Comparison of ENCODE assay signal across 1 cellular context in the genomic region with DNA sequence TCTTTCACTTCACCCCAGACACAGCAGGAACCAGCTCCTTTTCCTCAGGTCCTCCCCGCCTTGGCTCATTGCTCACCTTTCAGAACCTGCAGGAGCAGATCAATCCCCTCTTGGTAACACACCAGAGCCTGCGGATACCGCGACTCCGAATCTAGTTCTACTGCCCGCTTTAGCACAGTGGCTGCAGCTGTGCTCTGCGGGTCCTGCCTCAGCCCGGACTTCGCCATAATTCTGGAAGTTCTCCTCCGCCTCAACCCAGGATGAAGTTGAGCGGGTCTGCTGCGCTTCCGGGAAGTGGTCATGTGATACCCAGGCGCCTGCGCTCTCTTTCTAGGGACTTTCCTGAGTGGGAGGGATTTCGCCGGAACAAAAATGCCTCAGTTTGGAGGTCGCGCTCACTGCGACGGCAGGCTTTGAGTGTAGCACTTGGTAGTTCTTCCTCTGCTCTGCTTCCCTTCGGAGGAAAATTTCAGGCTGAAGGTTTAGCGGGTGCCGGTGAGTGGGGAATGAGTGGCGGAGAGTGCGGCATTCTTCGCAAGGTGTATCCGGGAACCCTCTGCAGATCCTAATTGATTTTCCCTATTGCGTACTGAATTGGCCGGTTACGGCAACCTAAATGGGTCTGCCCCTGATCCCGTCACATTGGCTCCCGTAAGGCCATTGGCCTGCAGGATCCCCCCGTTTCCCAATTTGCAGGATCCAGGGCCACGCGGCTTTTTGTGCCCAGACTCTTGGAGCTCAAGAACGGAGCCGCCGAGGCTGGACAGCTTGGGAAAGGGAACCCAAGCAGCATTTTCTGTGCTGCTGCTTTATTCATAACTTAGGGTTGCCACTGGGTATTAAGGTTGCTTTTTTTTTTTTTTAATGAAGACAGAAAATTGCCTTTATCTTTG.
A peak's percentile ranks its signal among the peaks of the same experiment; 100 is the strongest.
TF ChIP-seq lines count a peak whose summit lies in the region.

A gene (minus strand): TSS at position 304 of the 893 bp plus-strand sequence. CDS start 77 bp downstream, at position 227.
A gene (plus strand): TSS at position 430 of the 893 bp plus-strand sequence. CDS start 5,020 bp downstream, outside the sequence.

TF ChIP-seq in HepG2, 621 proteins besides CTCF, POLR2A, EP300 and RAD21 (continued from another document and continues in another):
- TF ChIP-seq, protein P1, sequence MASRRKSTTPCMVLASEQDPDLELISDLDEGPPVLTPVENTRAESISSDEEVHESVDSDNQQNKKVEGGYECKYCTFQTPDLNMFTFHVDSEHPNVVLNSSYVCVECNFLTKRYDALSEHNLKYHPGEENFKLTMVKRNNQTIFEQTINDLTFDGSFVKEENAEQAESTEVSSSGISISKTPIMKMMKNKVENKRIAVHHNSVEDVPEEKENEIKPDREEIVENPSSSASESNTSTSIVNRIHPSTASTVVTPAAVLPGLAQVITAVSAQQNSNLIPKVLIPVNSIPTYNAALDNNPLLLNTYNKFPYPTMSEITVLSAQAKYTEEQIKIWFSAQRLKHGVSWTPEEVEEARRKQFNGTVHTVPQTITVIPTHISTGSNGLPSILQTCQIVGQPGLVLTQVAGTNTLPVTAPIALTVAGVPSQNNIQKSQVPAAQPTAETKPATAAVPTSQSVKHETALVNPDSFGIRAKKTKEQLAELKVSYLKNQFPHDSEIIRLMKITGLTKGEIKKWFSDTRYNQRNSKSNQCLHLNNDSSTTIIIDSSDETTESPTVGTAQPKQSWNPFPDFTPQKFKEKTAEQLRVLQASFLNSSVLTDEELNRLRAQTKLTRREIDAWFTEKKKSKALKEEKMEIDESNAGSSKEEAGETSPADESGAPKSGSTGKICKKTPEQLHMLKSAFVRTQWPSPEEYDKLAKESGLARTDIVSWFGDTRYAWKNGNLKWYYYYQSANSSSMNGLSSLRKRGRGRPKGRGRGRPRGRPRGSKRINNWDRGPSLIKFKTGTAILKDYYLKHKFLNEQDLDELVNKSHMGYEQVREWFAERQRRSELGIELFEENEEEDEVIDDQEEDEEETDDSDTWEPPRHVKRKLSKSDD (CRISPR knock-in tag; IDR thresholded peaks at IDR 0.05; ENCODE audit: low read depth), result peak; percentile 92
- TF ChIP-seq ZNF44 (CRISPR knock-in tag; IDR thresholded peaks at IDR 0.05), result peak; percentile 100
- TF ChIP-seq, protein P2, sequence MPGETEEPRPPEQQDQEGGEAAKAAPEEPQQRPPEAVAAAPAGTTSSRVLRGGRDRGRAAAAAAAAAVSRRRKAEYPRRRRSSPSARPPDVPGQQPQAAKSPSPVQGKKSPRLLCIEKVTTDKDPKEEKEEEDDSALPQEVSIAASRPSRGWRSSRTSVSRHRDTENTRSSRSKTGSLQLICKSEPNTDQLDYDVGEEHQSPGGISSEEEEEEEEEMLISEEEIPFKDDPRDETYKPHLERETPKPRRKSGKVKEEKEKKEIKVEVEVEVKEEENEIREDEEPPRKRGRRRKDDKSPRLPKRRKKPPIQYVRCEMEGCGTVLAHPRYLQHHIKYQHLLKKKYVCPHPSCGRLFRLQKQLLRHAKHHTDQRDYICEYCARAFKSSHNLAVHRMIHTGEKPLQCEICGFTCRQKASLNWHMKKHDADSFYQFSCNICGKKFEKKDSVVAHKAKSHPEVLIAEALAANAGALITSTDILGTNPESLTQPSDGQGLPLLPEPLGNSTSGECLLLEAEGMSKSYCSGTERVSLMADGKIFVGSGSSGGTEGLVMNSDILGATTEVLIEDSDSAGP (CRISPR knock-in tag; IDR thresholded peaks at IDR 0.05; ENCODE audit: borderline replicate concordance), result peak; percentile 86; the same call in 1 of the 2 replicates
- TF ChIP-seq ZNF335 (CRISPR knock-in tag; IDR thresholded peaks at IDR 0.05), result peak; percentile 94
- TF ChIP-seq ZNF124 (CRISPR knock-in tag; IDR thresholded peaks at IDR 0.05), result peak; percentile 94; the same call in 1 of the 2 replicates
- TF ChIP-seq, protein P3, sequence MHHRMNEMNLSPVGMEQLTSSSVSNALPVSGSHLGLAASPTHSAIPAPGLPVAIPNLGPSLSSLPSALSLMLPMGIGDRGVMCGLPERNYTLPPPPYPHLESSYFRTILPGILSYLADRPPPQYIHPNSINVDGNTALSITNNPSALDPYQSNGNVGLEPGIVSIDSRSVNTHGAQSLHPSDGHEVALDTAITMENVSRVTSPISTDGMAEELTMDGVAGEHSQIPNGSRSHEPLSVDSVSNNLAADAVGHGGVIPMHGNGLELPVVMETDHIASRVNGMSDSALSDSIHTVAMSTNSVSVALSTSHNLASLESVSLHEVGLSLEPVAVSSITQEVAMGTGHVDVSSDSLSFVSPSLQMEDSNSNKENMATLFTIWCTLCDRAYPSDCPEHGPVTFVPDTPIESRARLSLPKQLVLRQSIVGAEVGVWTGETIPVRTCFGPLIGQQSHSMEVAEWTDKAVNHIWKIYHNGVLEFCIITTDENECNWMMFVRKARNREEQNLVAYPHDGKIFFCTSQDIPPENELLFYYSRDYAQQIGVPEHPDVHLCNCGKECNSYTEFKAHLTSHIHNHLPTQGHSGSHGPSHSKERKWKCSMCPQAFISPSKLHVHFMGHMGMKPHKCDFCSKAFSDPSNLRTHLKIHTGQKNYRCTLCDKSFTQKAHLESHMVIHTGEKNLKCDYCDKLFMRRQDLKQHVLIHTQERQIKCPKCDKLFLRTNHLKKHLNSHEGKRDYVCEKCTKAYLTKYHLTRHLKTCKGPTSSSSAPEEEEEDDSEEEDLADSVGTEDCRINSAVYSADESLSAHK (CRISPR knock-in tag; IDR thresholded peaks at IDR 0.05; ENCODE audit: borderline replicate concordance), result no peak; the same call in 1 of the 2 replicates
- TF ChIP-seq NFRKB (IDR thresholded peaks at IDR 0.05), result no peak
- TF ChIP-seq SMAD1 (CRISPR knock-in tag; IDR thresholded peaks at IDR 0.05; ENCODE audit: borderline replicate concordance, low read depth), result peak; percentile 98; the same call in 1 of the 2 replicates
- peak; percentile 97 for TF ChIP-seq GABPB1 (CRISPR knock-in tag; IDR thresholded peaks at IDR 0.05)
- TF ChIP-seq, protein P4, sequence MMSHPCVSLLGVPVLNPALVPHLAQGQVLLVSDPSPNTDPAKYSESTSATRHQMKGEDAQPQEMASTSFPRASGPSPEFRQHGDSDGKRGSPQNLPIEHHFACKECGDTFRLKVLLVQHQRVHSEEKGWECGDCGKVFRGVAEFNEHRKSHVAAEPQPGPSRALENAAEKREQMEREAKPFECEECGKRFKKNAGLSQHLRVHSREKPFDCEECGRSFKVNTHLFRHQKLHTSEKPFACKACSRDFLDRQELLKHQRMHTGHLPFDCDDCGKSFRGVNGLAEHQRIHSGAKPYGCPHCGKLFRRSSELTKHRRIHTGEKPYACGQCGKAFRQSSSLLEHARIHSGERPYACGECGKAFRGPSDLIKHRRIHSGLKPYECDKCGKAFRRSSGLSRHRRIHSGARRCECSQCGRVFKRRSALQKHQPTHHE (CRISPR knock-in tag; IDR thresholded peaks at IDR 0.05; ENCODE audit: borderline replicate concordance), result 0 out of 2 replicates have a peak, but pooled peaks have one; percentile 94
- TF ChIP-seq, protein P5, sequence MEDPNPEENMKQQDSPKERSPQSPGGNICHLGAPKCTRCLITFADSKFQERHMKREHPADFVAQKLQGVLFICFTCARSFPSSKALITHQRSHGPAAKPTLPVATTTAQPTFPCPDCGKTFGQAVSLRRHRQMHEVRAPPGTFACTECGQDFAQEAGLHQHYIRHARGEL (CRISPR knock-in tag; IDR thresholded peaks at IDR 0.05), result 0 out of 2 replicates have a peak, but pooled peaks have one; percentile 38
- peak; percentile 97 for TF ChIP-seq HDAC2 (CRISPR knock-in tag; IDR thresholded peaks at IDR 0.05)
- peak; percentile 96 for TF ChIP-seq KDM3A (CRISPR knock-in tag; IDR thresholded peaks at IDR 0.05; ENCODE audit: low read depth)
- peak; percentile 63; the same call in 1 of the 2 replicates for TF ChIP-seq CHD2 (IDR thresholded peaks at IDR 0.05; ENCODE audit: low read depth, low read length)
- no peak; the same call in 1 of the 2 replicates for TF ChIP-seq ZNF30 (CRISPR knock-in tag; IDR thresholded peaks at IDR 0.05)
- peak; percentile 3; the same call in 1 of the 2 replicates for TF ChIP-seq ZNF644 (CRISPR knock-in tag; IDR thresholded peaks at IDR 0.05; ENCODE audit: low read depth)
- no peak for TF ChIP-seq NONO (IDR thresholded peaks at IDR 0.05)
- peak; percentile 98 for TF ChIP-seq NONO (CRISPR knock-in tag; conservative IDR thresholded peaks at IDR 0.05)
- peak; percentile 97 for TF ChIP-seq SALL1 (CRISPR knock-in tag; IDR thresholded peaks at IDR 0.05)
- TF ChIP-seq, protein P6, sequence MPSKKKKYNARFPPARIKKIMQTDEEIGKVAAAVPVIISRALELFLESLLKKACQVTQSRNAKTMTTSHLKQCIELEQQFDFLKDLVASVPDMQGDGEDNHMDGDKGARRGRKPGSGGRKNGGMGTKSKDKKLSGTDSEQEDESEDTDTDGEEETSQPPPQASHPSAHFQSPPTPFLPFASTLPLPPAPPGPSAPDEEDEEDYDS (CRISPR knock-in tag; IDR thresholded peaks at IDR 0.05), result peak; percentile 98
- no peak for TF ChIP-seq FOXA1 (IDR thresholded peaks at IDR 0.05)
- no peak for TF ChIP-seq FOXA1 (CRISPR knock-in tag; IDR thresholded peaks at IDR 0.05)
- no peak for TF ChIP-seq ADNP (CRISPR knock-in tag; IDR thresholded peaks at IDR 0.05)
- peak; percentile 57 for TF ChIP-seq ZNF768 (CRISPR knock-in tag; IDR thresholded peaks at IDR 0.05)
- TF ChIP-seq ZMYM3 (CRISPR knock-in tag; IDR thresholded peaks at IDR 0.05), result peak; percentile 73
- TF ChIP-seq, protein P7, sequence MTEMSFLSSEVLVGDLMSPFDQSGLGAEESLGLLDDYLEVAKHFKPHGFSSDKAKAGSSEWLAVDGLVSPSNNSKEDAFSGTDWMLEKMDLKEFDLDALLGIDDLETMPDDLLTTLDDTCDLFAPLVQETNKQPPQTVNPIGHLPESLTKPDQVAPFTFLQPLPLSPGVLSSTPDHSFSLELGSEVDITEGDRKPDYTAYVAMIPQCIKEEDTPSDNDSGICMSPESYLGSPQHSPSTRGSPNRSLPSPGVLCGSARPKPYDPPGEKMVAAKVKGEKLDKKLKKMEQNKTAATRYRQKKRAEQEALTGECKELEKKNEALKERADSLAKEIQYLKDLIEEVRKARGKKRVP (CRISPR knock-in tag; IDR thresholded peaks at IDR 0.05), result peak in 1 of 2 experiments; percentile 84; a peak in 2 of 4 replicates
- 0 out of 2 replicates have a peak, but pooled peaks have one; percentile 83 for TF ChIP-seq ZMAT3 (CRISPR knock-in tag; conservative IDR thresholded peaks at IDR 0.05)
- TF ChIP-seq LCORL (IDR thresholded peaks at IDR 0.05), result no peak; the same call in 1 of the 2 replicates
- TF ChIP-seq LCORL (CRISPR knock-in tag; IDR thresholded peaks at IDR 0.05), result peak; percentile 83
- peak; percentile 14 for TF ChIP-seq PCBP2 (optimal IDR thresholded peaks at IDR 0.05; ENCODE audit: low read depth, low read length, poor library complexity, severe bottlenecking)
- TF ChIP-seq, protein P8, sequence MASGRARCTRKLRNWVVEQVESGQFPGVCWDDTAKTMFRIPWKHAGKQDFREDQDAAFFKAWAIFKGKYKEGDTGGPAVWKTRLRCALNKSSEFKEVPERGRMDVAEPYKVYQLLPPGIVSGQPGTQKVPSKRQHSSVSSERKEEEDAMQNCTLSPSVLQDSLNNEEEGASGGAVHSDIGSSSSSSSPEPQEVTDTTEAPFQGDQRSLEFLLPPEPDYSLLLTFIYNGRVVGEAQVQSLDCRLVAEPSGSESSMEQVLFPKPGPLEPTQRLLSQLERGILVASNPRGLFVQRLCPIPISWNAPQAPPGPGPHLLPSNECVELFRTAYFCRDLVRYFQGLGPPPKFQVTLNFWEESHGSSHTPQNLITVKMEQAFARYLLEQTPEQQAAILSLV (CRISPR knock-in tag; IDR thresholded peaks at IDR 0.05; ENCODE audit: borderline replicate concordance), result peak; percentile 77; the same call in 1 of the 2 replicates
- peak; percentile 91 for TF ChIP-seq CCDC6 (CRISPR knock-in tag; IDR thresholded peaks at IDR 0.05)
- TF ChIP-seq, protein P9, sequence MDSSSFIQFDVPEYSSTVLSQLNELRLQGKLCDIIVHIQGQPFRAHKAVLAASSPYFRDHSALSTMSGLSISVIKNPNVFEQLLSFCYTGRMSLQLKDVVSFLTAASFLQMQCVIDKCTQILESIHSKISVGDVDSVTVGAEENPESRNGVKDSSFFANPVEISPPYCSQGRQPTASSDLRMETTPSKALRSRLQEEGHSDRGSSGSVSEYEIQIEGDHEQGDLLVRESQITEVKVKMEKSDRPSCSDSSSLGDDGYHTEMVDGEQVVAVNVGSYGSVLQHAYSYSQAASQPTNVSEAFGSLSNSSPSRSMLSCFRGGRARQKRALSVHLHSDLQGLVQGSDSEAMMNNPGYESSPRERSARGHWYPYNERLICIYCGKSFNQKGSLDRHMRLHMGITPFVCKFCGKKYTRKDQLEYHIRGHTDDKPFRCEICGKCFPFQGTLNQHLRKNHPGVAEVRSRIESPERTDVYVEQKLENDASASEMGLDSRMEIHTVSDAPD (CRISPR knock-in tag; IDR thresholded peaks at IDR 0.05), result peak; percentile 61; the same call in 1 of the 2 replicates
- TF ChIP-seq, protein P10, sequence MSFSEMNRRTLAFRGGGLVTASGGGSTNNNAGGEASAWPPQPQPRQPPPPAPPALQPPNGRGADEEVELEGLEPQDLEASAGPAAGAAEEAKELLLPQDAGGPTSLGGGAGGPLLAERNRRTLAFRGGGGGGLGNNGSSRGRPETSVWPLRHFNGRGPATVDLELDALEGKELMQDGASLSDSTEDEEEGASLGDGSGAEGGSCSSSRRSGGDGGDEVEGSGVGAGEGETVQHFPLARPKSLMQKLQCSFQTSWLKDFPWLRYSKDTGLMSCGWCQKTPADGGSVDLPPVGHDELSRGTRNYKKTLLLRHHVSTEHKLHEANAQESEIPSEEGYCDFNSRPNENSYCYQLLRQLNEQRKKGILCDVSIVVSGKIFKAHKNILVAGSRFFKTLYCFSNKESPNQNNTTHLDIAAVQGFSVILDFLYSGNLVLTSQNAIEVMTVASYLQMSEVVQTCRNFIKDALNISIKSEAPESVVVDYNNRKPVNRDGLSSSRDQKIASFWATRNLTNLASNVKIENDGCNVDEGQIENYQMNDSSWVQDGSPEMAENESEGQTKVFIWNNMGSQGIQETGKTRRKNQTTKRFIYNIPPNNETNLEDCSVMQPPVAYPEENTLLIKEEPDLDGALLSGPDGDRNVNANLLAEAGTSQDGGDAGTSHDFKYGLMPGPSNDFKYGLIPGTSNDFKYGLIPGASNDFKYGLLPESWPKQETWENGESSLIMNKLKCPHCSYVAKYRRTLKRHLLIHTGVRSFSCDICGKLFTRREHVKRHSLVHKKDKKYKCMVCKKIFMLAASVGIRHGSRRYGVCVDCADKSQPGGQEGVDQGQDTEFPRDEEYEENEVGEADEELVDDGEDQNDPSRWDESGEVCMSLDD (CRISPR knock-in tag; IDR thresholded peaks at IDR 0.05; ENCODE audit: borderline replicate concordance), result peak; percentile 62; the same call in 1 of the 2 replicates
- TF ChIP-seq, protein P11, sequence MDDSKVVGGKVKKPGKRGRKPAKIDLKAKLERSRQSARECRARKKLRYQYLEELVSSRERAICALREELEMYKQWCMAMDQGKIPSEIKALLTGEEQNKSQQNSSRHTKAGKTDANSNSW (CRISPR knock-in tag; IDR thresholded peaks at IDR 0.05; ENCODE audit: borderline replicate concordance), result peak; percentile 93; the same call in 1 of the 2 replicates
- TF ChIP-seq, protein P12, sequence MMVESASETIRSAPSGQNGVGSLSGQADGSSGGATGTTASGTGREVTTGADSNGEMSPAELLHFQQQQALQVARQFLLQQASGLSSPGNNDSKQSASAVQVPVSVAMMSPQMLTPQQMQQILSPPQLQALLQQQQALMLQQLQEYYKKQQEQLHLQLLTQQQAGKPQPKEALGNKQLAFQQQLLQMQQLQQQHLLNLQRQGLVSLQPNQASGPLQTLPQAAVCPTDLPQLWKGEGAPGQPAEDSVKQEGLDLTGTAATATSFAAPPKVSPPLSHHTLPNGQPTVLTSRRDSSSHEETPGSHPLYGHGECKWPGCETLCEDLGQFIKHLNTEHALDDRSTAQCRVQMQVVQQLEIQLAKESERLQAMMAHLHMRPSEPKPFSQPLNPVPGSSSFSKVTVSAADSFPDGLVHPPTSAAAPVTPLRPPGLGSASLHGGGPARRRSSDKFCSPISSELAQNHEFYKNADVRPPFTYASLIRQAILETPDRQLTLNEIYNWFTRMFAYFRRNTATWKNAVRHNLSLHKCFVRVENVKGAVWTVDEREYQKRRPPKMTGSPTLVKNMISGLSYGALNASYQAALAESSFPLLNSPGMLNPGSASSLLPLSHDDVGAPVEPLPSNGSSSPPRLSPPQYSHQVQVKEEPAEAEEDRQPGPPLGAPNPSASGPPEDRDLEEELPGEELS (CRISPR knock-in tag; IDR thresholded peaks at IDR 0.05), result peak; percentile 71
- TF ChIP-seq ELF3 (CRISPR knock-in tag; IDR thresholded peaks at IDR 0.05), result peak; percentile 96
